In the genomic region with DNA sequence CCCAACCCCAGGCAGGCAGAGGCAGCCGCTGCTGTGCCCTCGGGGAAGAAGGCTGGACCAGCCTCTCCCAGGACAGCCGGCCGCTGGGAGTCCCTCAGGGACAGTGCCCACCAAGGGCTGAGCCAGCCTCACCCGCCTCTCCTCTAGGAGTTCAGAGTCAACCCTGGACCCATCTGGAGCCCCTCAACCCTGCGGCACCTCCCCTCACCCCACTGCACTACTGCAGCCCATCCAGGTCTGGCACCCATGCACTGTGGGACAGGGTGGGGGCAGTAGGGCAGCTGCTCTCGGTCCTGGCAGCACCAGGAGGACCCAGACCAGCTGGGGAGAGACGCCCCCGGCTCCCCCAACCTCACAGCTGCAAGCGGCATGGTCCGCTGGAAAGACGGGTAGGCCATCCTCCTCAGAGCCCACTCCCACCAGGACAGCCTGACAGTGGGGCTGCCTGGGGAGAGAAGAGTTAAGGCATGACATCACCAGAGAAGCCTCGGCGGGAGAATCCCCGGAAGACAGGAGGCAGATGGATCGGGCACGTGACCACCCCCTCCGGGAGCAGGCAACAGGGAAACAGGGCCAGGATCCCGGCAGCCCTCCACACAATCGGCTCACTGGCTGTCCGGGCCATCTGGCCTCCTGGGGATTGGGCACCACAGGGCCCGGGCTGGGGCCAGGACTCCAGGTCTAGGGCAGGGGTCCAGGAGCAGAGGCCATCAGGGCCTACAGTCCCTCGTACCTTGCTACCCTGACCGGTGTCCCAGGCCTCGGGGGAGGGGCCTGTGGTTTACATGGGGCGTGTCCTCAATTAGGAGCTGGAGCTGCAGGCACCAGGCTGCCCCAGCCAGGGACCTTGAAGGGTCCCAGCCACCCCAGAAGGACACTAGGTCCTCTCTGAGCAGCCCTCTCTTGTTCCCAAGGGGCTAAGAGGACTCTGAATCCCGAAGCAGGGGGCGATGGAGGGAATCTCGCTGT, we compare ENCODE assay signal across 8 cellular contexts. TPM values are rescaled to one million over a fixed set of nuclear protein-coding genes. Genes with fewer than 3 reads are reported as not detected.
DNase-seq lines count a peak whose midpoint lies in the region; ATAC-seq and TF ChIP-seq lines count a peak whose summit lies in the region.

No MANE protein-coding gene starts in this region.

- no peak for ATAC-seq in HG03442 (IDR thresholded peaks at IDR 0.05; ENCODE audit: unreplicated experiment)
- ATAC-seq in GM18858 (IDR thresholded peaks at IDR 0.05; ENCODE audit: unreplicated experiment), result no peak

- TF ChIP-seq CTCF in astrocyte of the spinal cord (IDR thresholded peaks at IDR 0.05; ENCODE audit: low read depth, low read length), result no peak

- peak overlapping the region; percentile 13 for H3K4me3 ChIP-seq in astrocyte of the spinal cord (ENCODE audit: low read depth, low read length)

- in situ Hi-C loops in G401 (cut with HindIII; ENCODE audit: low sequenced_read_pairs), result no loop called here
- in situ Hi-C loops in astrocyte of the spinal cord (cut with HindIII; ENCODE audit: low sequenced_read_pairs), result no loop called here

- DNase-seq in G401 (ENCODE audit: low spot score), result peak; percentile 94
- peak; percentile 80 for DNase-seq in NCI-H2196 treated with DMSO at 0.1 percent for 48 hours (lab: John Stamatoyannopoulos, UW; ENCODE audit: unreplicated experiment)
- peak; percentile 67 for DNase-seq in astrocyte of the spinal cord (ENCODE audit: low read depth, low spot score)
- peak; percentile 42 to 96 (median 86) for DNase-seq in hypothalamus (lab: John Stamatoyannopoulos, UW)
- DNase-seq in putamen (ENCODE audit: low spot score), result peak; percentile 94
- DNase-seq in OCI-M2 (lab: John Stamatoyannopoulos, UW; ENCODE audit: unreplicated experiment), result no peak

RNA-seq across cellular contexts. Expression of gene ACAP3, which starts 3.1 kb away (rescaled TPM):
- 23.6 and 33.8 TPM in 2 replicates for total RNA-seq in G401 (2014; rRNA removed; shearing (Covaris generic))

RNA-seq across cellular contexts. Expression of gene PUSL1, which starts 3.8 kb away (rescaled TPM):
- 66.7 and 84.9 TPM in 2 replicates for total RNA-seq in G401 (2014; rRNA removed; shearing (Covaris generic))

RNA-seq across cellular contexts. Expression of gene INTS11, which starts 19.8 kb away (rescaled TPM):
- 107 and 109 TPM in 2 replicates for total RNA-seq in G401 (2014; rRNA removed; shearing (Covaris generic))

RNA-seq across cellular contexts. Expression of gene CPTP, which starts 20.0 kb away (rescaled TPM):
- total RNA-seq in G401 (2014; rRNA removed; shearing (Covaris generic)), result 22.5 and 23.5 TPM in 2 replicates

RNA-seq across cellular contexts. Expression of gene SCNN1D, which starts 24.4 kb away (rescaled TPM):
- 0.71 and 1.2 TPM in 2 replicates for total RNA-seq in G401 (2014; rRNA removed; shearing (Covaris generic))
